In genomic region chr9:87853843-87854242, GRCh38 we compare ENCODE assay signal across 18 cellular contexts. TPM values are rescaled to one million over a fixed set of nuclear protein-coding genes. Genes with fewer than 3 reads are reported as not detected.
DNase-seq lines count a peak whose midpoint lies in the region; ATAC-seq, FAIRE-seq and TF ChIP-seq lines count a peak whose summit lies in the region.
"Had no signal": no experiment of that assay in that cellular context is flagged by ENCODE, and none has a peak within 500 bp of the region (broad histone marks: within the 10 kb centered on the region; RNA-seq: fewer than 3 reads in every experiment).

No MANE protein-coding gene starts in this region.

- no peak for TF ChIP-seq CTCF in A673 (conservative IDR thresholded peaks at IDR 0.05; ENCODE audit: low read depth, low read length)
- TF ChIP-seq CTCF in bronchial epithelial cell (IDR thresholded peaks at IDR 0.05; ENCODE audit: insufficient read depth, low read length, severe bottlenecking) = no peak

- H3K36me3 ChIP-seq in A673 (ENCODE audit: insufficient read depth, low read length, poor library complexity, severe bottlenecking) = no peaks in the 10 kb centered on the region
- H3K36me3 ChIP-seq in bronchial epithelial cell (ENCODE audit: control insufficient read depth, insufficient read depth, low read length) = no peaks in the 10 kb centered on the region
- H3K36me3 ChIP-seq: MG63 had no signal

- CTCF ChIA-PET in A673 (lab: Charles Lee) = no interaction called here

- BruUV-seq in A673 (replicated peaks; lab: Mats Ljungman, UMichigan) = no TSS peak

- DNase-seq in A673 (ENCODE audit: low spot score) = peak; percentile 15
- DNase-seq in NCI-H2171 (lab: John Stamatoyannopoulos, UW) = peak; percentile 82
- no peak for DNase-seq in bronchial epithelial cell (ENCODE audit: low read depth)
- peak; percentile 44 for DNase-seq in islet precursor cell
- no peak for DNase-seq in NCI-H2107 (lab: John Stamatoyannopoulos, UW)
- no peak for DNase-seq in erythroblast (lab: John Stamatoyannopoulos, UW)
- DNase-seq: DND-41, GF-D8, MG63, NCI-H2029, NCI-H226, NCI-H69, Right ventricle myocardium superior had no signal

- no peaks in the 10 kb centered on the region for H3K4me1 ChIP-seq in A673 (ENCODE audit: insufficient read depth, low read length, poor library complexity, severe bottlenecking)

- TF ChIP-seq POLR2A in erythroblast (IDR thresholded peaks at IDR 0.05; ENCODE audit: low read length) = no peak

- H3K4me3 ChIP-seq in A673 (ENCODE audit: low read depth, low read length, poor library complexity, severe bottlenecking) (no peak overlapping the region), bronchial epithelial cell (ENCODE audit: low read depth, low read length) (no peak overlapping the region)
- H3K4me3 ChIP-seq: A549, MG63 had no signal

- peak; percentile 36 for FAIRE-seq in bronchial epithelial cell (lab: Jason Lieb, UNC)
- FAIRE-seq: A549, H54 had no signal

- POLR2A ChIA-PET in A673 (lab: Charles Lee; ENCODE audit: low non-redundant PET) = interaction anchor here (0.6 kb wide), 1 partner anchor 120 kb away, joined by 3 read pairs; the partner anchor contains the start of gene CDK20

- H3K9me3 ChIP-seq in A673 (ENCODE audit: low read depth, low read length, poor library complexity, severe bottlenecking) = no peaks in the 10 kb centered on the region
- H3K9me3 ChIP-seq: A549, MG63 had no signal

- no peak overlapping the region for H3K27ac ChIP-seq in A673 (ENCODE audit: low read depth, low read length, poor library complexity, severe bottlenecking)
- H3K27ac ChIP-seq: A549 had no signal

- H3K27me3 ChIP-seq in A673 (replicated peaks; ENCODE audit: insufficient read depth, low read depth, low read length, poor library complexity) (no peaks in the 10 kb centered on the region), bronchial epithelial cell (ENCODE audit: control insufficient read depth, insufficient read depth, low read length) (no peaks in the 10 kb centered on the region)
- H3K27me3 ChIP-seq: MG63 had no signal

- ATAC-seq in HG03469 (IDR thresholded peaks at IDR 0.05; ENCODE audit: unreplicated experiment) (no peak), HG03520 (IDR thresholded peaks at IDR 0.05; ENCODE audit: unreplicated experiment) (no peak)
- ATAC-seq: A549, Panc1 had no signal

- intact Hi-C loops in A673 (cut with micrococcal nuclease; ENCODE audit: unreplicated experiment) = no loop called here

RNA-seq across cellular contexts. Expression of gene SPATA31E1, which starts 28.8 kb away (rescaled TPM):
- total RNA-seq in A673 (2021) = not detected in 2 replicates
- total RNA-seq in bronchial epithelial cell = not detected in 2 replicates
- total RNA-seq: Right ventricle myocardium superior had no signal

Comparison
In these comparisons a context has a peak if more than half of its experiments do, and no peak if none do; other contexts are left out.
1. DNase-seq: peak in A673 (single experiment), NCI-H2171 (single experiment) and islet precursor cell (single experiment); none in bronchial epithelial cell (single experiment), NCI-H2107 (single experiment) and erythroblast (0 of 2).